In genomic region chr18:31685097-31686082, GRCh38 we compare ENCODE assay signal across 1 cellular context.
TF ChIP-seq lines count a peak whose summit lies in the region.

No MANE protein-coding gene starts in this region.

TF ChIP-seq in K562, 482 proteins besides CTCF, POLR2A, EP300 and RAD21 (continued from another document):
- TF ChIP-seq ZMIZ1 (IDR thresholded peaks at IDR 0.05; ENCODE audit: low read depth in 2 of 2, low read length in 2 of 2) (no peak), XRCC3 (IDR thresholded peaks at IDR 0.05) (no peak), BRF1 (IDR thresholded peaks at IDR 0.05; ENCODE audit: borderline replicate concordance, extremely low read depth, insufficient read length) (no peak), UBTF (IDR thresholded peaks at IDR 0.05; ENCODE audit: borderline replicate concordance in 1 of 2, low read depth in 2 of 2, low read length in 2 of 2) (peak in 1 of 2 experiments; percentile 75; a peak in 1 of 4 replicates), PHF8 (IDR thresholded peaks at IDR 0.05; ENCODE audit: borderline replicate concordance, low read length) (peak; percentile 25; the same call in 1 of the 2 replicates)
